In the genomic region with DNA sequence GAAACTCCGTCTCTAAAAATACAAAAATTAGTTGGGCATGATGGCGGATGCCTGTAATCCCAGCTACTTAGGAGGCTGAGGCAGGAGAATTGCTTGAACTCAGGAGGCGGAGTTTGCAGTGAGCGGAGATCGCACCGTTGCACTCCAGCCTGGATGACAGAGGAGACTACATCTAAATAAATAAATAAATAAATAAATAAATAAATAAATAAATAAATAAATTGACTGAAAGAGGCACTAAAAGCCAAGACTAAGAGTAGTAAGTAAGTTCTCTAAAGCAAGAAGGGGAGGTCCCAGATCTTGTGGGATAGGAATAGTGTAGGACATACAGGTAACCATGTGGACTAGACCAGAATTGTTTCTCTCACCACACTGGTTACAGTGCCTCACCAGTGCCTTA, we compare ENCODE assay signal across 19 cellular contexts.
"Had no signal": no experiment of that assay in that cellular context is flagged by ENCODE, and none has a peak within 500 bp of the region (broad histone marks: within the 10 kb centered on the region; RNA-seq: fewer than 3 reads in every experiment).

No MANE protein-coding gene starts in this region.

- H3K36me3 ChIP-seq: esophagus squamous epithelium, gastrocnemius medialis, heart right ventricle, left lung, lower lobe of right lung had no signal

- H3K4me1 ChIP-seq: gastrocnemius medialis had no signal

- H3K27ac ChIP-seq: coronary artery, dorsolateral prefrontal cortex, esophagus squamous epithelium, gastrocnemius medialis, lower lobe of right lung had no signal

- H3K4me3 ChIP-seq: coronary artery, dorsolateral prefrontal cortex, esophagus squamous epithelium, gastrocnemius medialis, heart right ventricle, left lung, lower lobe of right lung had no signal

- H3K9me3 ChIP-seq: esophagus squamous epithelium, gastrocnemius medialis, left lung, lower lobe of right lung had no signal

- DNase-seq: dermis blood vessel endothelial cell; dorsolateral prefrontal cortex; effector CD4-positive, alpha-beta T cell; effector memory CD4-positive, alpha-beta T cell; esophagus squamous epithelium; foreskin fibroblast; foreskin melanocyte; gastrocnemius medialis; glutamatergic neuron; head of caudate nucleus; heart right ventricle; hippocampal formation; left cardiac atrium; left lung; left ventricle myocardium superior; lower lobe of right lung; mesendoderm; midbrain had no signal

- ATAC-seq: gastrocnemius medialis, heart right ventricle, left cardiac atrium, left lung, left ventricle myocardium superior, lower lobe of right lung had no signal

- H3K27me3 ChIP-seq: dorsolateral prefrontal cortex, esophagus squamous epithelium, gastrocnemius medialis, heart right ventricle, left lung had no signal
